Comparison of ENCODE assay signal across 11 cellular contexts in genomic region chr19:4742717-4743646, GRCh38. TPM values are rescaled to one million over a fixed set of nuclear protein-coding genes. Genes with fewer than 3 reads are reported as not detected.
DNase-seq lines count a peak whose midpoint lies in the region; ATAC-seq and TF ChIP-seq lines count a peak whose summit lies in the region.
"Had no signal": no experiment of that assay in that cellular context is flagged by ENCODE, and none has a peak within 500 bp of the region (broad histone marks: within the 10 kb centered on the region; RNA-seq: fewer than 3 reads in every experiment).

No MANE protein-coding gene starts in this region.

- TF ChIP-seq CTCF in WTC11 (IDR thresholded peaks at IDR 0.05), result no peak
- no peak for TF ChIP-seq CTCF in mucosa of descending colon (IDR thresholded peaks at IDR 0.05)
- no peak for TF ChIP-seq CTCF in HFFc6 (IDR thresholded peaks at IDR 0.05)

- H3K4me3 Mint-ChIP-seq in WTC11, result peak overlapping the region; percentile 47
- no peak overlapping the region for H3K4me3 Mint-ChIP-seq in HFFc6

- intact Hi-C loops in mucosa of descending colon (cut with DNase I, micrococcal nuclease), result no loop called here

- H3K27ac Mint-ChIP-seq in WTC11 (peak overlapping the region; percentile 22), HFFc6 (no peak overlapping the region)

- DNase-seq in DMS153 treated with DMSO at 0.1 percent for 48 hours (lab: John Stamatoyannopoulos, UW; ENCODE audit: unreplicated experiment), result peak; percentile 50
- peak; percentile 93 for DNase-seq in NCI-H187 treated with DMSO at 0.1 percent for 48 hours (lab: John Stamatoyannopoulos, UW)
- peak; percentile 45 for DNase-seq in WTC11 (ENCODE audit: low spot score)
- DNase-seq in mucosa of descending colon, result no peak
- no peak for DNase-seq in T-helper 2 cell
- DNase-seq in HFFc6, result no peak
- DNase-seq in SW480 (ENCODE audit: low spot score), result no peak

- POLR2A ChIA-PET in WTC11 (lab: Charles Lee), result interaction anchor here (0.6 kb wide), 1 partner anchor 305 kb away, joined by 3 read pairs; no protein-coding TSS in a partner anchor

- CTCF ChIA-PET in WTC11 (lab: Charles Lee), result interaction anchor here (0.6 to 3.3 kb wide), 7 partner anchors 10 to 340 kb away, joined by 3 to 16 read pairs (median 3); partner anchors contain the start of gene FEM1A

- H3K36me3 Mint-ChIP-seq in WTC11, result no peaks in the 10 kb centered on the region
- H3K36me3 Mint-ChIP-seq in HFFc6 (ENCODE audit: low read depth), result no peaks in the 10 kb centered on the region

- no peaks in the 10 kb centered on the region for H3K36me3 ChIP-seq in mucosa of descending colon (ENCODE audit: low read depth)
- H3K36me3 ChIP-seq: heart left ventricle, sigmoid colon, tibial nerve had no signal

- H3K9me3 ChIP-seq in mucosa of descending colon, result no peaks in the 10 kb centered on the region
- H3K9me3 ChIP-seq: heart left ventricle, sigmoid colon, tibial nerve had no signal

- H3K4me3 ChIP-seq in mucosa of descending colon, result no peak overlapping the region
- H3K4me3 ChIP-seq: heart left ventricle, sigmoid colon, tibial nerve had no signal

- H3K4me1 ChIP-seq in mucosa of descending colon (ENCODE audit: low read depth), result no peaks in the 10 kb centered on the region

- H3K4me1 Mint-ChIP-seq in WTC11 (peaks cover 15% of the 10 kb centered on the region), HFFc6 (ENCODE audit: low read depth) (peaks cover 17% of the 10 kb centered on the region)

- H3K9me3 Mint-ChIP-seq in WTC11 (no peaks in the 10 kb centered on the region), HFFc6 (no peaks in the 10 kb centered on the region)

- ATAC-seq in WTC11 (peak; percentile 85), mucosa of descending colon (peak; percentile 15), GM21529 (IDR thresholded peaks at IDR 0.05; ENCODE audit: unreplicated experiment) (no peak)

- H3K27me3 Mint-ChIP-seq in WTC11 (ENCODE audit: low read depth) (no peaks in the 10 kb centered on the region; the same call in 1 of the 2 replicates), HFFc6 (ENCODE audit: insufficient read depth) (peaks cover 15% of the 10 kb centered on the region)

TF ChIP-seq in WTC11, 78 proteins besides CTCF, POLR2A, EP300 and RAD21:
- TF ChIP-seq, protein P1, sequence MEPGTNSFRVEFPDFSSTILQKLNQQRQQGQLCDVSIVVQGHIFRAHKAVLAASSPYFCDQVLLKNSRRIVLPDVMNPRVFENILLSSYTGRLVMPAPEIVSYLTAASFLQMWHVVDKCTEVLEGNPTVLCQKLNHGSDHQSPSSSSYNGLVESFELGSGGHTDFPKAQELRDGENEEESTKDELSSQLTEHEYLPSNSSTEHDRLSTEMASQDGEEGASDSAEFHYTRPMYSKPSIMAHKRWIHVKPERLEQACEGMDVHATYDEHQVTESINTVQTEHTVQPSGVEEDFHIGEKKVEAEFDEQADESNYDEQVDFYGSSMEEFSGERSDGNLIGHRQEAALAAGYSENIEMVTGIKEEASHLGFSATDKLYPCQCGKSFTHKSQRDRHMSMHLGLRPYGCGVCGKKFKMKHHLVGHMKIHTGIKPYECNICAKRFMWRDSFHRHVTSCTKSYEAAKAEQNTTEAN (CRISPR knock-in tag; IDR thresholded peaks at IDR 0.05), result no peak
- TF ChIP-seq TEAD1 (CRISPR knock-in tag; IDR thresholded peaks at IDR 0.05) (peak; percentile 50; the same call in 1 of the 2 replicates), STAT6 (CRISPR knock-in tag; conservative IDR thresholded peaks at IDR 0.05; ENCODE audit: low read depth) (no peak), ZNF671 (CRISPR knock-in tag; IDR thresholded peaks at IDR 0.05) (no peak), ETV6 (CRISPR knock-in tag; IDR thresholded peaks at IDR 0.05) (no peak), GTF2I (CRISPR knock-in tag; conservative IDR thresholded peaks at IDR 0.05) (no peak), NR3C1 (CRISPR knock-in tag; conservative IDR thresholded peaks at IDR 0.05; ENCODE audit: low read depth) (no peak), ATF3 (CRISPR knock-in tag; conservative IDR thresholded peaks at IDR 0.05) (no peak), HMGA2 (CRISPR knock-in tag; IDR thresholded peaks at IDR 0.05) (no peak), ATF6 (CRISPR knock-in tag; IDR thresholded peaks at IDR 0.05) (no peak)
- TF ChIP-seq, protein P2, sequence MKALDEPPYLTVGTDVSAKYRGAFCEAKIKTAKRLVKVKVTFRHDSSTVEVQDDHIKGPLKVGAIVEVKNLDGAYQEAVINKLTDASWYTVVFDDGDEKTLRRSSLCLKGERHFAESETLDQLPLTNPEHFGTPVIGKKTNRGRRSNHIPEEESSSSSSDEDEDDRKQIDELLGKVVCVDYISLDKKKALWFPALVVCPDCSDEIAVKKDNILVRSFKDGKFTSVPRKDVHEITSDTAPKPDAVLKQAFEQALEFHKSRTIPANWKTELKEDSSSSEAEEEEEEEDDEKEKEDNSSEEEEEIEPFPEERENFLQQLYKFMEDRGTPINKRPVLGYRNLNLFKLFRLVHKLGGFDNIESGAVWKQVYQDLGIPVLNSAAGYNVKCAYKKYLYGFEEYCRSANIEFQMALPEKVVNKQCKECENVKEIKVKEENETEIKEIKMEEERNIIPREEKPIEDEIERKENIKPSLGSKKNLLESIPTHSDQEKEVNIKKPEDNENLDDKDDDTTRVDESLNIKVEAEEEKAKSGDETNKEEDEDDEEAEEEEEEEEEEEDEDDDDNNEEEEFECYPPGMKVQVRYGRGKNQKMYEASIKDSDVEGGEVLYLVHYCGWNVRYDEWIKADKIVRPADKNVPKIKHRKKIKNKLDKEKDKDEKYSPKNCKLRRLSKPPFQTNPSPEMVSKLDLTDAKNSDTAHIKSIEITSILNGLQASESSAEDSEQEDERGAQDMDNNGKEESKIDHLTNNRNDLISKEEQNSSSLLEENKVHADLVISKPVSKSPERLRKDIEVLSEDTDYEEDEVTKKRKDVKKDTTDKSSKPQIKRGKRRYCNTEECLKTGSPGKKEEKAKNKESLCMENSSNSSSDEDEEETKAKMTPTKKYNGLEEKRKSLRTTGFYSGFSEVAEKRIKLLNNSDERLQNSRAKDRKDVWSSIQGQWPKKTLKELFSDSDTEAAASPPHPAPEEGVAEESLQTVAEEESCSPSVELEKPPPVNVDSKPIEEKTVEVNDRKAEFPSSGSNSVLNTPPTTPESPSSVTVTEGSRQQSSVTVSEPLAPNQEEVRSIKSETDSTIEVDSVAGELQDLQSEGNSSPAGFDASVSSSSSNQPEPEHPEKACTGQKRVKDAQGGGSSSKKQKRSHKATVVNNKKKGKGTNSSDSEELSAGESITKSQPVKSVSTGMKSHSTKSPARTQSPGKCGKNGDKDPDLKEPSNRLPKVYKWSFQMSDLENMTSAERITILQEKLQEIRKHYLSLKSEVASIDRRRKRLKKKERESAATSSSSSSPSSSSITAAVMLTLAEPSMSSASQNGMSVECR (CRISPR knock-in tag; IDR thresholded peaks at IDR 0.05; ENCODE audit: borderline replicate concordance), result no peak
- TF ChIP-seq, protein P3, sequence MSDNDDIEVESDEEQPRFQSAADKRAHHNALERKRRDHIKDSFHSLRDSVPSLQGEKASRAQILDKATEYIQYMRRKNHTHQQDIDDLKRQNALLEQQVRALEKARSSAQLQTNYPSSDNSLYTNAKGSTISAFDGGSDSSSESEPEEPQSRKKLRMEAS (CRISPR knock-in tag; IDR thresholded peaks at IDR 0.05), result 0 out of 2 replicates have a peak, but pooled peaks have one; percentile 22

RNA-seq across cellular contexts. Expression of gene DPP9, which starts 19.3 kb away (rescaled TPM):
- total RNA-seq in WTC11 (2021) (36.0 to 52.9 TPM (median 38.3 TPM) in 3 replicates), mucosa of descending colon (10 to 100 TPM; 67.8 to 89.3 (median 74.0) TPM)
- total RNA-seq in HFFc6 (2021; fragmentation: NEBNext Ultra II Directional; extraction: Animal tissue kit (Norgen Biotek cat#: 25700)), result 10 to 100 TPM; 68.4 to 82.2 (median 80.1) TPM

RNA-seq across cellular contexts. Expression of gene FEM1A, which starts 48.6 kb away (rescaled TPM):
- total RNA-seq in WTC11 (2021) (15.7 to 16.1 TPM (median 15.8 TPM) in 3 replicates), mucosa of descending colon (10 to 100 TPM; 10.5 to 15.2 (median 11.4) TPM)
- total RNA-seq in HFFc6 (2021; fragmentation: NEBNext Ultra II Directional; extraction: Animal tissue kit (Norgen Biotek cat#: 25700)), result 10 to 100 TPM in 1 of 6 experiments, 1 to 10 TPM in 5; 8.4 to 10.2 (median 9.0) TPM

Comparison
In these comparisons a context has a peak if more than half of its experiments do, and no peak if none do; other contexts are left out.
1. DNase-seq: peak in DMS153 treated with DMSO at 0.1 percent for 48 hours (single experiment), NCI-H187 treated with DMSO at 0.1 percent for 48 hours (single experiment) and WTC11 (single experiment); none in mucosa of descending colon (0 of 3), T-helper 2 cell (0 of 5), HFFc6 (single experiment) and SW480 (single experiment).